Comparison of ENCODE assay signal across 24 cellular contexts in genomic region chr10:132151286-132151950, GRCh38.
"Had no signal": no experiment of that assay in that cellular context is flagged by ENCODE, and none has a peak within 500 bp of the region (broad histone marks: within the 10 kb centered on the region; RNA-seq: fewer than 3 reads in every experiment).

No MANE protein-coding gene starts in this region.

- FAIRE-seq: endothelial cell of umbilical vein, islet of Langerhans, pancreas had no signal

- H3K27ac ChIP-seq: coronary artery, foreskin keratinocyte, left lung, neural progenitor cell, pancreas, prostate gland, skin epidermis, stomach, thoracic aorta, transverse colon had no signal

- ATAC-seq: foreskin keratinocyte; left lung; mucosa of descending colon; naive thymus-derived CD8-positive, alpha-beta T cell; pancreas; sciatic nerve had no signal

- H3K4me3 ChIP-seq: coronary artery, left lung, mucosa of descending colon, neural progenitor cell, pancreas, prostate gland, skin epidermis, stomach, thoracic aorta, transverse colon had no signal

- H3K9me3 ChIP-seq: left lung, mucosa of descending colon, pancreas, prostate gland, stomach, thoracic aorta, transverse colon had no signal

- H3K4me1 ChIP-seq: foreskin keratinocyte, left lung, neural progenitor cell, pancreas, prostate gland, stomach, transverse colon had no signal

- H3K36me3 ChIP-seq: left lung, neural progenitor cell, pancreas, prostate gland, thoracic aorta, transverse colon had no signal

- DNase-seq: caudate nucleus; effector CD4-positive, alpha-beta T cell; endodermal cell; erythroblast; foreskin keratinocyte; hippocampal formation; nucleus accumbens; retina; stimulated activated naive CD4-positive, alpha-beta T cell; stomach; substantia nigra; transverse colon had no signal

- H3K27me3 ChIP-seq: foreskin keratinocyte, neural progenitor cell, pancreas, stomach, transverse colon had no signal

- H3K9ac ChIP-seq: neural progenitor cell had no signal
